3 cellular contexts compared by ENCODE assay signal in the genomic region with DNA sequence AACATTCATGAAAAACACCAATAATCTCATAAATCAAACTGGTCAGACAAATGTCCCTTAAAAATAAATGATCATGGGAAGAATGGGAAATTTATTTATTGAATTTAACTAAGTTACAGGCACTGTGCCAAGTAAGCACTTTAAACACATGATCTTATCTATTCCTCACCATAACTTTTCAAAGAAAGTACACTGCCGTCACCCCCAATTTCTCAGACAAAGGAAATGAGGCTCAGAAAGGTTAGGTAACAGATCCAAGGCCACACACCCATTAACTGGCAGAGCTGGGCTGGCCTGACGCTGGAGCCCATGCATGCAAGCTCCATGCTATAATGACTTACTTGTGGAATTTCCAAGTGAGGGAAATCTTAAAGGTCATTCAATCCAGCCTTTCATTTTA.
TF ChIP-seq lines count a peak whose summit lies in the region.

No MANE protein-coding gene starts in this region.

TF ChIP-seq in SK-N-SH, 30 proteins besides CTCF, POLR2A, EP300 and RAD21 (continues in another document):
- TF ChIP-seq PBX3 (IDR thresholded peaks at IDR 0.05) (peak; percentile 59), SIN3A (IDR thresholded peaks at IDR 0.05; ENCODE audit: borderline replicate concordance, low read depth, low read length) (no peak), MXI1 (IDR thresholded peaks at IDR 0.05; ENCODE audit: low read depth, low read length) (no peak), POLR2AphosphoS5 (IDR thresholded peaks at IDR 0.05; ENCODE audit: low read depth, low read length) (no peak), TEAD4 (IDR thresholded peaks at IDR 0.05; ENCODE audit: borderline replicate concordance, insufficient read depth) (no peak), FOSL2 (IDR thresholded peaks at IDR 0.05; ENCODE audit: borderline replicate concordance, low read depth) (no peak), ELF1 (IDR thresholded peaks at IDR 0.05) (no peak), RCOR1 (IDR thresholded peaks at IDR 0.05; ENCODE audit: low read length) (no peak), MEF2A (IDR thresholded peaks at IDR 0.05; ENCODE audit: borderline replicate concordance, low read depth) (no peak), NRF1 (IDR thresholded peaks at IDR 0.05; ENCODE audit: low read depth, low read length) (no peak), GABPA (IDR thresholded peaks at IDR 0.05; ENCODE audit: low read depth) (no peak), FOXM1 (IDR thresholded peaks at IDR 0.05; ENCODE audit: low read depth) (no peak), RXRA (IDR thresholded peaks at IDR 0.05; ENCODE audit: borderline replicate concordance, low read depth) (no peak), CHD2 (IDR thresholded peaks at IDR 0.05; ENCODE audit: low read length, partially characterized antibody) (no peak), YY1 (IDR thresholded peaks at IDR 0.05; ENCODE audit: low read depth) (no peak), EZH2phosphoT487 (IDR thresholded peaks at IDR 0.05; ENCODE audit: borderline replicate concordance, low read depth) (no peak), RFX5 (IDR thresholded peaks at IDR 0.05; ENCODE audit: low read length) (no peak), TAF1 (IDR thresholded peaks at IDR 0.05; ENCODE audit: borderline replicate concordance, low read depth, low read length) (no peak), JUND (IDR thresholded peaks at IDR 0.05) (no peak), NFIC (IDR thresholded peaks at IDR 0.05; ENCODE audit: borderline replicate concordance) (peak; percentile 27; the same call in 1 of the 2 replicates)
- TF ChIP-seq, protein P1, sequence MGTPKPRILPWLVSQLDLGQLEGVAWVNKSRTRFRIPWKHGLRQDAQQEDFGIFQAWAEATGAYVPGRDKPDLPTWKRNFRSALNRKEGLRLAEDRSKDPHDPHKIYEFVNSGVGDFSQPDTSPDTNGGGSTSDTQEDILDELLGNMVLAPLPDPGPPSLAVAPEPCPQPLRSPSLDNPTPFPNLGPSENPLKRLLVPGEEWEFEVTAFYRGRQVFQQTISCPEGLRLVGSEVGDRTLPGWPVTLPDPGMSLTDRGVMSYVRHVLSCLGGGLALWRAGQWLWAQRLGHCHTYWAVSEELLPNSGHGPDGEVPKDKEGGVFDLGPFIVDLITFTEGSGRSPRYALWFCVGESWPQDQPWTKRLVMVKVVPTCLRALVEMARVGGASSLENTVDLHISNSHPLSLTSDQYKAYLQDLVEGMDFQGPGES (IDR thresholded peaks at IDR 0.05; ENCODE audit: low read depth, low read length) = no peak
- TF ChIP-seq, protein P2, sequence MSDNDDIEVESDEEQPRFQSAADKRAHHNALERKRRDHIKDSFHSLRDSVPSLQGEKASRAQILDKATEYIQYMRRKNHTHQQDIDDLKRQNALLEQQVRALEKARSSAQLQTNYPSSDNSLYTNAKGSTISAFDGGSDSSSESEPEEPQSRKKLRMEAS (IDR thresholded peaks at IDR 0.05; ENCODE audit: low read depth) = no peak

TF ChIP-seq in K562, 482 proteins besides CTCF, POLR2A, EP300 and RAD21:
- no peak for TF ChIP-seq POU5F1 (IDR thresholded peaks at IDR 0.05; ENCODE audit: borderline replicate concordance, low read depth, low read length, partially characterized antibody)
- TF ChIP-seq NFIC (IDR thresholded peaks at IDR 0.05) = peak; percentile 54
- no peak for TF ChIP-seq GTF2F1 (IDR thresholded peaks at IDR 0.05; ENCODE audit: low read depth, low read length)

TF ChIP-seq in endothelial cell of umbilical vein, 7 proteins besides CTCF, POLR2A, EP300 and RAD21:
- TF ChIP-seq, protein P2 (IDR thresholded peaks at IDR 0.05; ENCODE audit: insufficient read depth, insufficient read length) = no peak
- no peak for TF ChIP-seq EZH2 (IDR thresholded peaks at IDR 0.05; ENCODE audit: borderline replicate concordance, low read depth, low read length, severe bottlenecking)
- no peak for TF ChIP-seq GATA2 (IDR thresholded peaks at IDR 0.05; ENCODE audit: insufficient read depth, insufficient read length, low read depth, low read length)
- no peak for TF ChIP-seq MYC (IDR thresholded peaks at IDR 0.05; ENCODE audit: low read depth, low read length)
- no peak for TF ChIP-seq POLR2AphosphoS5 (IDR thresholded peaks at IDR 0.05; ENCODE audit: insufficient read depth, low read depth, low read length)
- TF ChIP-seq FOS (IDR thresholded peaks at IDR 0.05; ENCODE audit: borderline replicate concordance, insufficient read depth, low read length) = no peak
- no peak for TF ChIP-seq JUN (IDR thresholded peaks at IDR 0.05; ENCODE audit: borderline replicate concordance, insufficient read depth, insufficient read length, low read depth)
TF ChIP-seq in endothelial cell of umbilical vein: peak in this region for 0.
